Comparison of ENCODE assay signal across 20 cellular contexts in the genomic region with DNA sequence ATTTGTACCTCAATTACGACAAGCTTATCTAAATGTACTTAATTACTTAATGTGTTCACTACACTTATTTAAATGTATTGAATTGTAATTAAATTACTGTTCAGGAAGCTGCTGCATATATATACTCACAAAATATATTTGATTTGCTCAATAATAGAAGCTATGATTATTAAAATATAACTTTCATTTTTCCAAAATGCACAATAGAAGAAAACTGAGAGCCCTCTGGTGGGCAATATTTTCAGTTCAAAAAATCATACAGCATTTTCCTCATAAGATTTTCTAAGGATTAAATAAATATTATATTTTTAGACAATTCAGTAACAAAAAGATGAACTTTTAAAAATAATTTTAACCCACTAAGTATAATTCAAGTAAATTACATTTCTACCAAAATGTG.
DNase-seq lines count a peak whose midpoint lies in the region; FAIRE-seq and TF ChIP-seq lines count a peak whose summit lies in the region.
"Had no signal": no experiment of that assay in that cellular context is flagged by ENCODE, and none has a peak within 500 bp of the region (broad histone marks: within the 10 kb centered on the region; RNA-seq: fewer than 3 reads in every experiment).

No MANE protein-coding gene starts in this region.

- H3K4me3 ChIP-seq in BJ (ENCODE audit: low read depth, low read length), result no peak overlapping the region
- H3K4me3 ChIP-seq in OCI-LY3 (ENCODE audit: low read length), result no peak overlapping the region
- no peak overlapping the region for H3K4me3 ChIP-seq in neural cell (ENCODE audit: low read length)
- H3K4me3 ChIP-seq: coronary artery, sigmoid colon, suprapubic skin had no signal

- no peak overlapping the region for H3K4me2 ChIP-seq in OCI-LY3 (ENCODE audit: low read length)
- no peak overlapping the region for H3K4me2 ChIP-seq in neural cell (ENCODE audit: low read length)

- H3K4me1 ChIP-seq in OCI-LY3 (ENCODE audit: low read length), result no peaks in the 10 kb centered on the region
- H3K4me1 ChIP-seq: sigmoid colon, suprapubic skin had no signal

- no peak for TF ChIP-seq RAD21 in neural cell (conservative IDR thresholded peaks at IDR 0.05)

- H3K9ac ChIP-seq in OCI-LY3 (ENCODE audit: low read length), result no peak overlapping the region
- no peak overlapping the region for H3K9ac ChIP-seq in neural cell (ENCODE audit: low read length)

- H3K9me2 ChIP-seq in neural cell (ENCODE audit: insufficient read depth, low read length), result no peaks in the 10 kb centered on the region

- no peaks in the 10 kb centered on the region for H3K36me3 ChIP-seq in BJ (ENCODE audit: control insufficient read depth, insufficient read depth, low read length)
- no peaks in the 10 kb centered on the region for H3K36me3 ChIP-seq in OCI-LY3 (replicated peaks; ENCODE audit: low read depth, low read length)
- no peaks in the 10 kb centered on the region for H3K36me3 ChIP-seq in neural cell (ENCODE audit: insufficient read depth, low read length)
- H3K36me3 ChIP-seq: neutrophil, sigmoid colon, suprapubic skin had no signal

- CTCF ChIA-PET in BJ (lab: Yijun Ruan, JAX), result interaction anchor here (0.8 to 1.3 kb wide), 3 partner anchors 9 to 449 kb away, joined by 3 to 4 read pairs (median 3); no protein-coding TSS in a partner anchor

- no peaks in the 10 kb centered on the region for H4K20me1 ChIP-seq in OCI-LY3 (ENCODE audit: insufficient read depth, low read length)
- no peaks in the 10 kb centered on the region for H4K20me1 ChIP-seq in neural cell (ENCODE audit: insufficient read depth)

- H3K27me3 ChIP-seq in BJ (ENCODE audit: control insufficient read depth, insufficient read depth, low read length) (no peaks in the 10 kb centered on the region), OCI-LY3 (ENCODE audit: low read depth, low read length) (no peaks in the 10 kb centered on the region), neural cell (ENCODE audit: insufficient read depth, low read depth, low read length) (no peaks in the 10 kb centered on the region)
- H3K27me3 ChIP-seq: neutrophil, sigmoid colon, suprapubic skin had no signal

- POLR2A ChIA-PET in BJ (lab: Charles Lee), result no interaction called here

- FAIRE-seq in colon (lab: Jason Lieb, UNC), result peak; percentile 24
- FAIRE-seq in urothelium cell line (lab: Jason Lieb, UNC), result no peak
- FAIRE-seq: GM19239 had no signal

- H3K27ac ChIP-seq in OCI-LY3 (ENCODE audit: low read length) (no peak overlapping the region), neural cell (ENCODE audit: low read length) (no peak overlapping the region)
- H3K27ac ChIP-seq: coronary artery, epithelial cell of prostate, neutrophil, sigmoid colon, suprapubic skin had no signal

- H3F3A ChIP-seq in neural cell (ENCODE audit: insufficient read depth, low read length, poor library complexity, severe bottlenecking), result no peaks in the 10 kb centered on the region

- peak; percentile 30; the same call in 1 of the 2 replicates for TF ChIP-seq CTCF in BJ (IDR thresholded peaks at IDR 0.05; ENCODE audit: insufficient read depth, low read depth, low read length)
- TF ChIP-seq CTCF in OCI-LY3 (IDR thresholded peaks at IDR 0.05; ENCODE audit: low read depth, low read length), result peak; percentile 36; the same call in 1 of the 2 replicates
- peak; percentile 20 for TF ChIP-seq CTCF in neural cell (IDR thresholded peaks at IDR 0.05; ENCODE audit: poor library complexity, severe bottlenecking)

- H3K9me3 ChIP-seq in OCI-LY3 (ENCODE audit: insufficient read depth, low read length) (0 out of 2 replicates have a peak, but pooled peaks cover 5% of the 10 kb centered on the region), neural cell (ENCODE audit: low read length) (no peaks in the 10 kb centered on the region)
- H3K9me3 ChIP-seq: neutrophil, sigmoid colon, suprapubic skin had no signal

- no peaks in the 10 kb centered on the region for H3K79me2 ChIP-seq in OCI-LY3 (ENCODE audit: low read length)
- H3K79me2 ChIP-seq in neural cell (replicated peaks; ENCODE audit: insufficient read depth, low read length), result no peaks in the 10 kb centered on the region

- DNase-seq in BJ (ENCODE audit: low read depth) (no peak), HuH-7.5 (ENCODE audit: low spot score) (no peak), nucleus accumbens (lab: John Stamatoyannopoulos, UW) (no peak), NCI-H187 treated with DMSO at 0.1 percent for 48 hours (lab: John Stamatoyannopoulos, UW) (no peak), urothelium cell line (ENCODE audit: low spot score) (no peak)
- DNase-seq: activated B cell treated with CpG ODN at 0.5 μM for 24 hours; C1 segment of cervical spinal cord; DMS79 treated with DMSO at 0.1 percent for 48 hours; hippocampal formation; NCI-H2081; sigmoid colon; stimulated activated CD4-positive, alpha-beta T cell treated with anti-CD3 and anti-CD28 coated beads, Interleukin-4, amount 100 ng/mL, for 1 hour had no signal

- H2AFZ ChIP-seq in OCI-LY3 (ENCODE audit: low read depth, low read length) (no peak overlapping the region), neural cell (ENCODE audit: low read depth, low read length) (no peak overlapping the region)

- TF ChIP-seq EP300 in neural cell (conservative IDR thresholded peaks at IDR 0.05; ENCODE audit: poor library complexity, severe bottlenecking), result no peak

TF ChIP-seq in neural cell, 6 proteins besides CTCF, POLR2A, EP300 and RAD21:
- TF ChIP-seq, protein P1, sequence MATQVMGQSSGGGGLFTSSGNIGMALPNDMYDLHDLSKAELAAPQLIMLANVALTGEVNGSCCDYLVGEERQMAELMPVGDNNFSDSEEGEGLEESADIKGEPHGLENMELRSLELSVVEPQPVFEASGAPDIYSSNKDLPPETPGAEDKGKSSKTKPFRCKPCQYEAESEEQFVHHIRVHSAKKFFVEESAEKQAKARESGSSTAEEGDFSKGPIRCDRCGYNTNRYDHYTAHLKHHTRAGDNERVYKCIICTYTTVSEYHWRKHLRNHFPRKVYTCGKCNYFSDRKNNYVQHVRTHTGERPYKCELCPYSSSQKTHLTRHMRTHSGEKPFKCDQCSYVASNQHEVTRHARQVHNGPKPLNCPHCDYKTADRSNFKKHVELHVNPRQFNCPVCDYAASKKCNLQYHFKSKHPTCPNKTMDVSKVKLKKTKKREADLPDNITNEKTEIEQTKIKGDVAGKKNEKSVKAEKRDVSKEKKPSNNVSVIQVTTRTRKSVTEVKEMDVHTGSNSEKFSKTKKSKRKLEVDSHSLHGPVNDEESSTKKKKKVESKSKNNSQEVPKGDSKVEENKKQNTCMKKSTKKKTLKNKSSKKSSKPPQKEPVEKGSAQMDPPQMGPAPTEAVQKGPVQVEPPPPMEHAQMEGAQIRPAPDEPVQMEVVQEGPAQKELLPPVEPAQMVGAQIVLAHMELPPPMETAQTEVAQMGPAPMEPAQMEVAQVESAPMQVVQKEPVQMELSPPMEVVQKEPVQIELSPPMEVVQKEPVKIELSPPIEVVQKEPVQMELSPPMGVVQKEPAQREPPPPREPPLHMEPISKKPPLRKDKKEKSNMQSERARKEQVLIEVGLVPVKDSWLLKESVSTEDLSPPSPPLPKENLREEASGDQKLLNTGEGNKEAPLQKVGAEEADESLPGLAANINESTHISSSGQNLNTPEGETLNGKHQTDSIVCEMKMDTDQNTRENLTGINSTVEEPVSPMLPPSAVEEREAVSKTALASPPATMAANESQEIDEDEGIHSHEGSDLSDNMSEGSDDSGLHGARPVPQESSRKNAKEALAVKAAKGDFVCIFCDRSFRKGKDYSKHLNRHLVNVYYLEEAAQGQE (IDR thresholded peaks at IDR 0.05; ENCODE audit: borderline replicate concordance), result no peak
- TF ChIP-seq TAF1 (IDR thresholded peaks at IDR 0.05; ENCODE audit: low read depth) (no peak), POLR2AphosphoS5 (IDR thresholded peaks at IDR 0.05) (no peak), SMC3 (conservative IDR thresholded peaks at IDR 0.05; ENCODE audit: poor library complexity) (no peak), EZH2 (IDR thresholded peaks at IDR 0.05; ENCODE audit: borderline replicate concordance, insufficient read depth, low read length, poor library complexity, severe bottlenecking) (no peak), MXI1 (conservative IDR thresholded peaks at IDR 0.05; ENCODE audit: poor library complexity, severe bottlenecking) (no peak)
